25 cellular contexts compared by ENCODE assay signal in the genomic region with DNA sequence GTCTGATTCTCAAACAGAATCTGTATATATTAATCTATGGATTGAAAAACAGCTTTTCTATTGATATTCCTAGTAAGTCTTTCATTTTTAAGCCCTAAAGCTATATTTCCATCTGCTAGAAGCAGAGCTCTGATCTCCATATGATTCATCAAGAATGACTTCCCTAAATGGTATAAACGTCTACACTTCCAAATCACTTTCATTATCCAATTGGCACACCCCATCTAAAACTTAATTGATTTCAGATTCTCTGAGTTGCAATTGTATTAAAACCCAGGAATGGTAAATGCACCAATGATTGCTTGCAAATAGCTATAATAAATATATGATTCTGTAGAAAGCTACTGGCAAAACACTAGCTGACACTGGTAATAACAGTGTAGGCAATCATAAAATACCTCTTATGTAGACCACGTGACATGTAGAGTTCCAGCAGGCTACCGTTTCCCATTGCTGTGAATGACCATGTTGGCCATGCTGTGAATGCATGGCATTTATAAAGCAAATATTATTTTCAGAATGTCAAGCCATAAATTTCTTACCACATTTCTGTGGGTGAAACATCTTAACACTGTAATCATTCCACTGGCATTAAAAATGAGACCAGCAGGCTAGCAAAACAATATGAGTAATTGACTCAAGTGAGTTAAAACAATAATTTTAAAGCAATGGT.
DNase-seq lines count a peak whose midpoint lies in the region; ATAC-seq, FAIRE-seq and TF ChIP-seq lines count a peak whose summit lies in the region.
"Had no signal": no experiment of that assay in that cellular context is flagged by ENCODE, and none has a peak within 500 bp of the region (broad histone marks: within the 10 kb centered on the region; RNA-seq: fewer than 3 reads in every experiment).

No MANE protein-coding gene starts in this region.

- no peaks in the 10 kb centered on the region for H3K4me1 ChIP-seq in HepG2 (ENCODE audit: insufficient read depth, low read length)
- no peaks in the 10 kb centered on the region for H3K4me1 ChIP-seq in right lobe of liver
- peaks cover 0 to 49% (median 16%) of the 10 kb centered on the region in 4 donors for H3K4me1 ChIP-seq in tibial artery
- H3K4me1 ChIP-seq in heart left ventricle: peaks cover 0 to 48% (median 16%) of the 10 kb centered on the region in 12 donors
- H3K4me1 ChIP-seq: vagina had no signal

- no peaks in the 10 kb centered on the region for H3K4me1 Mint-ChIP-seq in activated naive CD4-positive, alpha-beta T cell treated with anti-CD3 and anti-CD28 coated beads, Interleukin-2, amount 10 ng/mL, durations not matched to agents 7 days and 5 days
- H3K4me1 Mint-ChIP-seq: activated CD4-positive, alpha-beta T cell treated with anti-CD3 and anti-CD28 coated beads for 36 hours; activated naive CD4-positive, alpha-beta T cell treated with anti-CD3 and anti-CD28 coated beads, Interleukin-2, amount 50 U/mL, for 24 hours; naive B cell had no signal

- TF ChIP-seq EP300 in HepG2 (IDR thresholded peaks at IDR 0.05; ENCODE audit: low read depth in 2 of 2, low read length in 2 of 2) (no peak), HepG2 (CRISPR knock-in tag; IDR thresholded peaks at IDR 0.05; ENCODE audit: borderline replicate concordance) (no peak)

- no peaks in the 10 kb centered on the region for H3K79me2 ChIP-seq in HepG2 (ENCODE audit: insufficient read depth, low read length)

- no peaks in the 10 kb centered on the region for H3K36me3 Mint-ChIP-seq in activated naive CD4-positive, alpha-beta T cell treated with anti-CD3 and anti-CD28 coated beads, Interleukin-2, amount 10 ng/mL, durations not matched to agents 7 days and 5 days
- H3K36me3 Mint-ChIP-seq: activated naive CD4-positive, alpha-beta T cell treated with anti-CD3 and anti-CD28 coated beads, Interleukin-2, amount 50 U/mL, for 24 hours had no signal

- H3K36me3 ChIP-seq in HepG2 (replicated peaks in 1 of 2; ENCODE audit: control insufficient read depth in 1 of 2, insufficient read depth in 2 of 2, low read length in 2 of 2): no peaks in the 10 kb centered on the region
- no peaks in the 10 kb centered on the region for H3K36me3 ChIP-seq in right lobe of liver
- no peaks in the 10 kb centered on the region for H3K36me3 ChIP-seq in kidney epithelial cell (ENCODE audit: control insufficient read depth, insufficient read depth, low read length)
- H3K36me3 ChIP-seq in tibial artery: no peaks in the 10 kb centered on the region
- H3K36me3 ChIP-seq in heart left ventricle: no peaks in the 10 kb centered on the region
- H3K36me3 ChIP-seq: heart right ventricle, vagina had no signal

- H3K4me3 ChIP-seq in HepG2 (replicated peaks in 1 of 3; ENCODE audit: insufficient read depth in 1 of 3, low read depth in 2 of 3, low read length in 3 of 3): no peak overlapping the region
- no peak overlapping the region for H3K4me3 ChIP-seq in right lobe of liver
- H3K4me3 ChIP-seq in kidney epithelial cell (ENCODE audit: low read depth, low read length): no peak overlapping the region
- no peak overlapping the region for H3K4me3 ChIP-seq in tibial artery
- no peak overlapping the region for H3K4me3 ChIP-seq in heart left ventricle
- H3K4me3 ChIP-seq: heart right ventricle, vagina had no signal

- H3K27ac Mint-ChIP-seq in activated naive CD4-positive, alpha-beta T cell treated with anti-CD3 and anti-CD28 coated beads, Interleukin-2, amount 10 ng/mL, durations not matched to agents 7 days and 5 days: no peak overlapping the region
- H3K27ac Mint-ChIP-seq: activated CD4-positive, alpha-beta T cell treated with anti-CD3 and anti-CD28 coated beads for 36 hours; activated naive CD4-positive, alpha-beta T cell treated with anti-CD3 and anti-CD28 coated beads, Interleukin-2, amount 50 U/mL, for 24 hours; naive B cell had no signal

- H3K9ac ChIP-seq in HepG2 (ENCODE audit: insufficient read depth, low read depth, low read length): no peak overlapping the region

- FAIRE-seq in HepG2 (lab: Jason Lieb, UNC): no peak
- FAIRE-seq: A204.1, H1, kidney had no signal

- no peaks in the 10 kb centered on the region for H4K20me1 ChIP-seq in HepG2 (ENCODE audit: insufficient read depth, low read length)

- intact Hi-C loops in HepG2 (cut with micrococcal nuclease; ENCODE audit: unreplicated experiment) (no loop called here), right lobe of liver (cut with DNase I) (no loop called here), tibial artery (cut with DNase I; ENCODE audit: low total_unique reads) (no loop called here), heart left ventricle (cut with DNase I) (loop anchor here in 1 of 10 donors (10.0 kb wide), 1 partner anchor 171 kb away; no protein-coding TSS in a partner anchor)

- TF ChIP-seq RAD21 in HepG2 (CRISPR knock-in tag; IDR thresholded peaks at IDR 0.05): no peak

- no peak for TF ChIP-seq POLR2A in HepG2 (IDR thresholded peaks at IDR 0.05; ENCODE audit: insufficient read depth in 1 of 2, low read depth in 2 of 2, low read length in 2 of 2)
- no peak for TF ChIP-seq POLR2A in right lobe of liver (IDR thresholded peaks at IDR 0.05)
- no peak for TF ChIP-seq POLR2A in heart left ventricle (IDR thresholded peaks at IDR 0.05)

- CTCF ChIA-PET in HepG2 (lab: Yijun Ruan, JAX; ENCODE audit: low intra/inter-chr PET ratio, low total read pairs): no interaction called here
- CTCF ChIA-PET in activated naive CD4-positive, alpha-beta T cell treated with anti-CD3 and anti-CD28 coated beads, Interleukin-2, amount 10 ng/mL, durations not matched to agents 7 days and 5 days (lab: Charles Lee): no interaction called here

- 5% methylated on average over 3 of the region's 3 CpGs for WGBS in HepG2 (ENCODE audit: low lambda C conversion rate)
- 64% methylated on average over 3 of the region's 3 CpGs for WGBS in right lobe of liver (ENCODE audit: insufficient coverage, low coverage, low lambda C conversion rate, missing lambda C conversion rate)
- 76 to 83% (median 79%) methylated on average over 3 of the region's 3 CpGs for WGBS in heart left ventricle, 4 donors

- no TSS peak for BruUV-seq in HepG2 (replicated peaks; lab: Mats Ljungman, UMichigan)

- H3K27me3 ChIP-seq in HepG2 (ENCODE audit: control insufficient read depth in 1 of 2, insufficient read depth in 2 of 2, low read length in 2 of 2) (no peaks in the 10 kb centered on the region), right lobe of liver (no peaks in the 10 kb centered on the region), kidney epithelial cell (ENCODE audit: control insufficient read depth, insufficient read depth, low read length) (no peaks in the 10 kb centered on the region), tibial artery (no peaks in the 10 kb centered on the region), heart left ventricle (no peaks in the 10 kb centered on the region)
- H3K27me3 ChIP-seq: heart right ventricle, vagina had no signal

- H3K27ac ChIP-seq in HepG2 (ENCODE audit: extremely low read length, insufficient read depth, low read length): no peak overlapping the region
- H3K27ac ChIP-seq in right lobe of liver: no peak overlapping the region
- H3K27ac ChIP-seq in tibial artery: peak overlapping the region; percentile 37 to 72
- peak overlapping the region in 1 of 12 donors; percentile 81 for H3K27ac ChIP-seq in heart left ventricle
- H3K27ac ChIP-seq: vagina had no signal

- H3K27me3 Mint-ChIP-seq in activated naive CD4-positive, alpha-beta T cell treated with anti-CD3 and anti-CD28 coated beads, Interleukin-2, amount 10 ng/mL, durations not matched to agents 7 days and 5 days: no peaks in the 10 kb centered on the region
- H3K27me3 Mint-ChIP-seq: activated CD4-positive, alpha-beta T cell treated with anti-CD3 and anti-CD28 coated beads for 36 hours; activated naive CD4-positive, alpha-beta T cell treated with anti-CD3 and anti-CD28 coated beads, Interleukin-2, amount 50 U/mL, for 24 hours; naive B cell had no signal

- no peaks in the 10 kb centered on the region for H3K9me3 Mint-ChIP-seq in activated naive CD4-positive, alpha-beta T cell treated with anti-CD3 and anti-CD28 coated beads, Interleukin-2, amount 10 ng/mL, durations not matched to agents 7 days and 5 days

- no peak overlapping the region for H3K4me2 ChIP-seq in HepG2 (ENCODE audit: low read depth, low read length)

- no peak for TF ChIP-seq CTCF in HepG2 (CRISPR knock-in tag; IDR thresholded peaks at IDR 0.05)
- TF ChIP-seq CTCF in right lobe of liver (IDR thresholded peaks at IDR 0.05): no peak
- TF ChIP-seq CTCF in kidney epithelial cell (IDR thresholded peaks at IDR 0.05; ENCODE audit: insufficient read depth, low read length, poor library complexity, severe bottlenecking): no peak
- TF ChIP-seq CTCF in tibial artery (IDR thresholded peaks at IDR 0.05): no peak
- TF ChIP-seq CTCF in heart left ventricle (IDR thresholded peaks at IDR 0.05): no peak

- ATAC-seq in HepG2 (no peak), right lobe of liver (no peak), HG02938 (IDR thresholded peaks at IDR 0.05; ENCODE audit: unreplicated experiment) (no peak), heart left ventricle (no peak)
- ATAC-seq: activated CD4-positive, alpha-beta T cell treated with anti-CD3 and anti-CD28 coated beads for 36 hours; heart right ventricle; right cardiac atrium had no signal

- no peak overlapping the region for H2AFZ ChIP-seq in HepG2 (ENCODE audit: low read length)

- H3K4me3 Mint-ChIP-seq in activated naive CD4-positive, alpha-beta T cell treated with anti-CD3 and anti-CD28 coated beads, Interleukin-2, amount 10 ng/mL, durations not matched to agents 7 days and 5 days: no peak overlapping the region
- H3K4me3 Mint-ChIP-seq: activated CD4-positive, alpha-beta T cell treated with anti-CD3 and anti-CD28 coated beads for 36 hours; activated naive CD4-positive, alpha-beta T cell treated with anti-CD3 and anti-CD28 coated beads, Interleukin-2, amount 50 U/mL, for 24 hours; naive B cell had no signal

- H3K9me3 ChIP-seq in HepG2 (ENCODE audit: low read length) (no peaks in the 10 kb centered on the region), right lobe of liver (no peaks in the 10 kb centered on the region), tibial artery (no peaks in the 10 kb centered on the region), heart left ventricle (no peaks in the 10 kb centered on the region)
- H3K9me3 ChIP-seq: heart right ventricle, vagina had no signal

- POLR2A ChIA-PET in HepG2 (lab: Yijun Ruan, JAX): no interaction called here

- in situ Hi-C loops in HepG2 (cut with HindIII; ENCODE audit: extremely low pct_ligation_motif_present, low pct_unique_long_range_greater_than_20kb): no loop called here

- DNase-seq in HepG2 (ENCODE audit: low spot score): no peak
- DNase-seq in right lobe of liver: no peak
- peak; percentile 28 for DNase-seq in amniotic epithelial cell (ENCODE audit: low read depth)
- peak; percentile 2 for DNase-seq in kidney epithelial cell (ENCODE audit: low read depth)
- no peak for DNase-seq in tibial artery
- DNase-seq in heart left ventricle: no peak
- no peak for DNase-seq in activated naive CD4-positive, alpha-beta T cell treated with anti-CD3 and anti-CD28 coated beads, Interleukin-2, amount 10 ng/mL, durations not matched to agents 7 days and 5 days
- DNase-seq: activated CD4-positive, alpha-beta T cell treated with anti-CD3 and anti-CD28 coated beads for 36 hours; activated T-cell treated with anti-CD3 and anti-CD28 coated beads for 4 hours; Calu3; cerebellar nuclear complex; heart right ventricle; Kasumi-1; kidney; naive B cell; NCI-H187 treated with DMSO at 0.1 percent for 48 hours; NCI-H774; right cardiac atrium; stimulated activated CD4-positive, alpha-beta T cell treated with anti-CD3 and anti-CD28 coated beads, Interleukin-4, amount 100 ng/mL, for 4 hours; T-helper 2 cell had no signal

Comparison
In these comparisons a context has a peak if more than half of its experiments do, and no peak if none do; other contexts are left out.
1. DNase-seq: peak in amniotic epithelial cell (single experiment) and kidney epithelial cell (single experiment); none in HepG2 (single experiment), right lobe of liver (0 of 3), tibial artery (0 of 2), heart left ventricle (0 of 5) and activated naive CD4-positive, alpha-beta T cell treated with anti-CD3 and anti-CD28 coated beads, Interleukin-2, amount 10 ng/mL, durations not matched to agents 7 days and 5 days (single experiment).
2. H3K27ac ChIP-seq: peak in tibial artery (2 of 2); none in HepG2 (single experiment) and right lobe of liver (0 of 3).